In genomic region chr6:93248591-93248990, GRCh38 we compare ENCODE assay signal across 21 cellular contexts.
"Had no signal": no experiment of that assay in that cellular context is flagged by ENCODE, and none has a peak within 500 bp of the region (broad histone marks: within the 10 kb centered on the region; RNA-seq: fewer than 3 reads in every experiment).

No MANE protein-coding gene starts in this region.

- H3K9me3 Mint-ChIP-seq: activated naive CD8-positive, alpha-beta T cell treated with anti-CD3 and anti-CD28 coated beads, Interleukin-2, amount 10 ng/mL, durations not matched to agents 7 days and 5 days; WTC11 had no signal

- H3K4me3 ChIP-seq: adrenal gland had no signal

- H3K4me1 Mint-ChIP-seq: activated naive CD8-positive, alpha-beta T cell treated with anti-CD3 and anti-CD28 coated beads, Interleukin-2, amount 10 ng/mL, durations not matched to agents 7 days and 5 days; WTC11 had no signal

- ATAC-seq: activated CD8-positive, alpha-beta T cell treated with anti-CD3 and anti-CD28 coated beads, Interleukin-2, amount 10 ng/mL, durations not matched to agents 7 days and 5 days; WTC11 had no signal

- H3K27ac Mint-ChIP-seq: activated CD8-positive, alpha-beta T cell treated with anti-CD3 and anti-CD28 coated beads, Interleukin-2, amount 10 ng/mL, durations not matched to agents 7 days and 5 days; activated naive CD8-positive, alpha-beta T cell treated with anti-CD3 and anti-CD28 coated beads, Interleukin-2, amount 10 ng/mL, durations not matched to agents 7 days and 5 days; T-helper 1 cell treated with Interleukin-12 subunit alpha and Interleukin-12 subunit beta and Interleukin-4 antibody, amounts not matched to agents 30 μg/mL and 1 μg/mL, for 36 hours; WTC11 had no signal

- H3K9me3 ChIP-seq: adrenal gland had no signal

- H3K4me3 Mint-ChIP-seq: activated CD8-positive, alpha-beta T cell treated with anti-CD3 and anti-CD28 coated beads, Interleukin-2, amount 10 ng/mL, durations not matched to agents 7 days and 5 days; activated naive CD8-positive, alpha-beta T cell treated with anti-CD3 and anti-CD28 coated beads, Interleukin-2, amount 10 ng/mL, durations not matched to agents 7 days and 5 days; T-helper 1 cell treated with Interleukin-12 subunit alpha and Interleukin-12 subunit beta and Interleukin-4 antibody, amounts not matched to agents 30 μg/mL and 1 μg/mL, for 36 hours; WTC11 had no signal

- H3K36me3 Mint-ChIP-seq: activated naive CD8-positive, alpha-beta T cell treated with anti-CD3 and anti-CD28 coated beads, Interleukin-2, amount 10 ng/mL, durations not matched to agents 7 days and 5 days; WTC11 had no signal

- H3K4me1 ChIP-seq: adrenal gland had no signal

- DNase-seq: activated CD4-positive, alpha-beta T cell treated with anti-CD3 and anti-CD28 coated beads for 48 hours; activated CD4-positive, alpha-beta T cell treated with anti-CD3 and anti-CD28 coated beads, Interleukin-2, amount 50 U/mL, for 4 hours; activated CD4-positive, CD25-positive, alpha-beta regulatory T cell treated with anti-CD3 and anti-CD28 coated beads, Interleukin-2, amount 50 U/mL, for 72 hours; activated CD8-positive, alpha-beta memory T cell treated with anti-CD3 and anti-CD28 coated beads, Interleukin-2, amount 50 U/mL, for 48 hours; activated CD8-positive, alpha-beta T cell treated with anti-CD3 and anti-CD28 coated beads, Interleukin-2, amount 10 ng/mL, durations not matched to agents 7 days and 5 days; activated naive CD4-positive, alpha-beta T cell treated with anti-CD3 and anti-CD28 coated beads, Interleukin-2, amount 50 U/mL, for 16 hours; activated naive CD8-positive, alpha-beta T cell treated with anti-CD3 and anti-CD28 coated beads, Interleukin-2, amount 10 ng/mL, durations not matched to agents 7 days and 5 days; activated T-cell treated with anti-CD3 and anti-CD28 coated beads, Interleukin-2, amount 50 U/mL, for 1 hour; adrenal gland; aorta; central memory CD4-positive, alpha-beta T cell; NCI-H1105 treated with DMSO at 0.1 percent for 48 hours; NCI-H1436 treated with DMSO at 0.1 percent for 48 hours; NCI-H187 treated with DMSO at 0.1 percent for 48 hours; NCI-H2081 treated with DMSO at 0.1 percent for 48 hours; NCI-H2171; NCI-H446; NCI-H524; SHP77 treated with DMSO at 0.1 percent for 48 hours had no signal

- H3K27ac ChIP-seq: adrenal gland had no signal

- H3K36me3 ChIP-seq: adrenal gland had no signal

- H3K27me3 ChIP-seq: adrenal gland had no signal

- H3K27me3 Mint-ChIP-seq: activated naive CD8-positive, alpha-beta T cell treated with anti-CD3 and anti-CD28 coated beads, Interleukin-2, amount 10 ng/mL, durations not matched to agents 7 days and 5 days had no signal
